In genomic region chr3:25789209-25789595, GRCh38 we compare ENCODE assay signal across 8 cellular contexts. TPM values are rescaled to one million over a fixed set of nuclear protein-coding genes. Genes with fewer than 3 reads are reported as not detected.
A peak's percentile ranks its signal among the peaks of the same experiment; 100 is the strongest.
DNase-seq lines count a peak whose midpoint lies in the region; ATAC-seq, FAIRE-seq and TF ChIP-seq lines count a peak whose summit lies in the region.

No MANE protein-coding gene starts in this region.

- peak overlapping the region; percentile 98 for H3K27ac Mint-ChIP-seq in T-helper 2 cell treated with Interferon-gamma antibody and Interleukin-4, amounts not matched to agents 5 μg/mL and 100 μg/mL, for 36 hours
- H3K27ac Mint-ChIP-seq in activated naive CD8-positive, alpha-beta T cell treated with anti-CD3 and anti-CD28 coated beads for 36 hours, result peak overlapping the region; percentile 98

- ATAC-seq in HG03342 (IDR thresholded peaks at IDR 0.05; ENCODE audit: unreplicated experiment), result no peak
- ATAC-seq in HG03108 (IDR thresholded peaks at IDR 0.05; ENCODE audit: unreplicated experiment), result no peak

- peaks cover 5 to 13% of the 10 kb centered on the region in 2 donors for H3K4me1 ChIP-seq in kidney (ENCODE audit: control insufficient read depth in 1 of 2, insufficient read depth in 1 of 2, low read depth in 1 of 2, low read length in 2 of 2)
- peaks cover 24% of the 10 kb centered on the region for H3K4me1 ChIP-seq in suprapubic skin

- H3K4me3 ChIP-seq in kidney (ENCODE audit: low read length in 2 of 2), result peak overlapping the region; percentile 98 to 99
- H3K4me3 ChIP-seq in suprapubic skin, result peak overlapping the region; percentile 56

- H3K27ac ChIP-seq in kidney (ENCODE audit: low read depth in 2 of 2, low read length in 2 of 2) (peak overlapping the region in 1 of 2 donors; percentile 20), suprapubic skin (no peak overlapping the region)

- no peaks in the 10 kb centered on the region for H3K27me3 Mint-ChIP-seq in T-helper 2 cell treated with Interferon-gamma antibody and Interleukin-4, amounts not matched to agents 5 μg/mL and 100 μg/mL, for 36 hours (ENCODE audit: low read depth)
- H3K27me3 Mint-ChIP-seq in activated naive CD8-positive, alpha-beta T cell treated with anti-CD3 and anti-CD28 coated beads for 36 hours, result no peaks in the 10 kb centered on the region

- TF ChIP-seq CTCF in kidney (IDR thresholded peaks at IDR 0.05; ENCODE audit: borderline replicate concordance, extremely low read depth, insufficient read depth) (no peak), suprapubic skin (IDR thresholded peaks at IDR 0.05) (no peak)

- WGBS in suprapubic skin, result 15% methylated on average over 2 of the region's 2 CpGs

- H3K36me3 Mint-ChIP-seq in T-helper 2 cell treated with Interferon-gamma antibody and Interleukin-4, amounts not matched to agents 5 μg/mL and 100 μg/mL, for 36 hours (ENCODE audit: low read depth), result peaks cover 16% of the 10 kb centered on the region
- peaks cover 22% of the 10 kb centered on the region for H3K36me3 Mint-ChIP-seq in activated naive CD8-positive, alpha-beta T cell treated with anti-CD3 and anti-CD28 coated beads for 36 hours

- intact Hi-C loops in kidney (cut with DNase I), result no loop called here

- no peak for FAIRE-seq in kidney (lab: Jason Lieb, UNC)

- H3K9me3 ChIP-seq in kidney (ENCODE audit: control insufficient read depth in 1 of 2, low read length in 2 of 2) (no peaks in the 10 kb centered on the region), suprapubic skin (no peaks in the 10 kb centered on the region)

- peaks cover 40% of the 10 kb centered on the region for H3K4me1 Mint-ChIP-seq in T-helper 2 cell treated with Interferon-gamma antibody and Interleukin-4, amounts not matched to agents 5 μg/mL and 100 μg/mL, for 36 hours (ENCODE audit: low read depth)
- H3K4me1 Mint-ChIP-seq in activated naive CD8-positive, alpha-beta T cell treated with anti-CD3 and anti-CD28 coated beads for 36 hours, result peaks cover 45% of the 10 kb centered on the region

- TF ChIP-seq EP300 in suprapubic skin (IDR thresholded peaks at IDR 0.05), result no peak

- H3K36me3 ChIP-seq in kidney (ENCODE audit: control insufficient read depth in 1 of 2, insufficient read depth in 2 of 2, low read length in 2 of 2), result peaks cover 0 to 5% of the 10 kb centered on the region in 2 donors
- H3K36me3 ChIP-seq in suprapubic skin, result peaks cover 4% of the 10 kb centered on the region

- no peaks in the 10 kb centered on the region for H3K9me3 Mint-ChIP-seq in T-helper 2 cell treated with Interferon-gamma antibody and Interleukin-4, amounts not matched to agents 5 μg/mL and 100 μg/mL, for 36 hours
- no peaks in the 10 kb centered on the region for H3K9me3 Mint-ChIP-seq in activated naive CD8-positive, alpha-beta T cell treated with anti-CD3 and anti-CD28 coated beads for 36 hours

- H3K27me3 ChIP-seq in suprapubic skin, result no peaks in the 10 kb centered on the region

- DNase-seq in T-helper 2 cell treated with Interferon-gamma antibody and Interleukin-4, amounts not matched to agents 5 μg/mL and 100 μg/mL, for 36 hours (ENCODE audit: low spot score), result no peak
- DNase-seq in T-helper 2 cell, result no peak
- no peak for DNase-seq in activated naive CD8-positive, alpha-beta T cell treated with anti-CD3 and anti-CD28 coated beads for 36 hours
- no peak for DNase-seq in kidney
- no peak for DNase-seq in suprapubic skin (ENCODE audit: low spot score in 2 of 2)
- DNase-seq in NCI-H82 treated with DMSO at 0.1 percent for 48 hours (lab: John Stamatoyannopoulos, UW; ENCODE audit: unreplicated experiment), result no peak

- H3K9ac ChIP-seq in kidney (ENCODE audit: low read length in 2 of 2), result peak overlapping the region; percentile 92 to 95

- no peak for TF ChIP-seq POLR2A in suprapubic skin (IDR thresholded peaks at IDR 0.05)

- H3K4me3 Mint-ChIP-seq in T-helper 2 cell treated with Interferon-gamma antibody and Interleukin-4, amounts not matched to agents 5 μg/mL and 100 μg/mL, for 36 hours, result peak overlapping the region; percentile 95
- H3K4me3 Mint-ChIP-seq in activated naive CD8-positive, alpha-beta T cell treated with anti-CD3 and anti-CD28 coated beads for 36 hours, result peak overlapping the region; percentile 96

RNA-seq across cellular contexts. Expression of gene OXSM, which starts 0.7 kb away (rescaled TPM):
- total RNA-seq in activated naive CD8-positive, alpha-beta T cell treated with anti-CD3 and anti-CD28 coated beads for 36 hours, result 10 to 100 TPM; 14.2 to 15.0 TPM
- total RNA-seq in kidney (13.4 TPM), suprapubic skin (1 to 10 TPM; 5.8 to 9.7 (median 7.3) TPM)
- 21.4 TPM for polyA plus RNA-seq in kidney (ENCODE audit: insufficient read depth, low read depth, low replicate concordance)

RNA-seq across cellular contexts. Expression of gene NGLY1, which starts 6.0 kb away (rescaled TPM):
- 10 to 100 TPM; 63.1 to 72.8 TPM for total RNA-seq in activated naive CD8-positive, alpha-beta T cell treated with anti-CD3 and anti-CD28 coated beads for 36 hours
- total RNA-seq in kidney (32.0 TPM), suprapubic skin (10 to 100 TPM; 20.1 to 42.5 (median 23.8) TPM)
- polyA plus RNA-seq in kidney (ENCODE audit: insufficient read depth, low read depth, low replicate concordance), result 22.6 TPM
